ENCODE assay signal across 8 cellular contexts in the genomic region with DNA sequence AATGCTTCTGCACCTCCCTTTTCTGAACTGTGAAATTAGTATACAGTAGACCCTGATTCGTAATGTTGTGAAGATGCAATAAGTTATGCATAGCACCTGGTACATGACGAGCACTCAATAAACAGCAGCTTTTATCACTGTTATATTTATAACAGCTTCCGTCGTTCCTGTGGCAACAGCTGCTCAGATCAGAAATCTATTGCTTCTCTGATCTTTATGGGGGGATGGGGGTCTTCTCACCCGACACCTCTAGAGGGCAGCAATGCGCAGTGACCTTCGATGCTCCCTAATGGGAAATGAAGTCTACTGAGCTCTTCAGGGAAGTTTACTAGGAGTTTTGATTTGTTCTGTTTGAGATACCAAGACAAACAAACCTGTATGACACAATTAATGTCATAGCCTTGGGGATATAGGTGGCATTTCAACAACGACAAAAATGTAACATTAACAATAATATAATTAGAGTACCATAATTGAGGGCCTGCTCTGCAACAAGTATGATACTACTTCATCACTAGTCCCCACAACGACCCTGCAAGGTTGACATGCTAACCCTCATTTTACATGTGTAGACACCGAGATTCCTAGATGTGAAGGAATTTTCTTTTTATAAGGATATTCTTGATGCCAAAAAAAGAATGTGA.
DNase-seq lines count a peak whose midpoint lies in the region; ATAC-seq and TF ChIP-seq lines count a peak whose summit lies in the region.

No MANE protein-coding gene starts in this region.

- no peak for TF ChIP-seq POLR2A in lower leg skin (IDR thresholded peaks at IDR 0.05)

- peaks cover 2% of the 10 kb centered on the region for H3K9me3 Mint-ChIP-seq in memory B cell

- peak; percentile 43 to 63 for DNase-seq in AML-193 (lab: John Stamatoyannopoulos, UW)
- DNase-seq in LNCaP clone FGC (ENCODE audit: low read depth), result peak; percentile 35
- DNase-seq in cerebellar cortex (ENCODE audit: low spot score), result peak; percentile 12
- peak; percentile 61 to 63 for DNase-seq in memory B cell (ENCODE audit: low spot score in 2 of 2)
- DNase-seq in stimulated activated CD8-positive, alpha-beta memory T cell treated with anti-CD3 and anti-CD28 coated beads, Interleukin-7, amount 100 ng/mL, for 24 hours (ENCODE audit: low read depth), result peak; percentile 53
- no peak for DNase-seq in lower leg skin (ENCODE audit: low spot score in 2 of 2)

- peaks cover 7% of the 10 kb centered on the region for H3K4me1 Mint-ChIP-seq in memory B cell

- WGBS in lower leg skin, 2 donors, result 22 to 41% methylated on average over 10 of the region's 10 CpGs

- no peak overlapping the region for H3K4me3 Mint-ChIP-seq in memory B cell

- no peak overlapping the region for H3K27ac Mint-ChIP-seq in memory B cell

- H3K4me3 ChIP-seq in LNCaP clone FGC (ENCODE audit: low read depth, low read length) (no peak overlapping the region), lower leg skin (ENCODE audit: low read depth, poor library complexity, severe bottlenecking) (no peak overlapping the region)

- H3K27me3 Mint-ChIP-seq in memory B cell, result peaks cover 3% of the 10 kb centered on the region

- ATAC-seq in GM18909 (IDR thresholded peaks at IDR 0.05; ENCODE audit: poor library complexity, unreplicated experiment) (peak; percentile 79), memory B cell (ENCODE audit: low read depth) (peak; percentile 92)
- ATAC-seq in activated CD4-positive, CD25-positive, alpha-beta regulatory T cell treated with anti-CD3 and anti-CD28 coated beads, Interleukin-2, amount 50 U/mL, for 24 hours, result peak; percentile 63 to 80

- intact Hi-C loops in lower leg skin (cut with DNase I; ENCODE audit: low total_unique reads), result no loop called here

- no peaks in the 10 kb centered on the region for H3K36me3 Mint-ChIP-seq in memory B cell

- peak; percentile 75 for TF ChIP-seq CTCF in LNCaP clone FGC (IDR thresholded peaks at IDR 0.05; ENCODE audit: control insufficient read depth, extremely low read depth, insufficient read depth)
- TF ChIP-seq CTCF in lower leg skin (IDR thresholded peaks at IDR 0.05), result no peak

Comparison
In these comparisons a context has a peak if more than half of its experiments do, and no peak if none do; other contexts are left out.
1. DNase-seq: peak in AML-193 (2 of 2), LNCaP clone FGC (single experiment), cerebellar cortex (single experiment), memory B cell (2 of 2) and stimulated activated CD8-positive, alpha-beta memory T cell treated with anti-CD3 and anti-CD28 coated beads, Interleukin-7, amount 100 ng/mL, for 24 hours (single experiment); none in lower leg skin (0 of 2).
2. Peak in every context shown above with its lines, with median percentiles within 50 percentile points of each other: ATAC-seq.